8 cellular contexts compared by ENCODE assay signal in genomic region chr1:41242645-41243171, GRCh38. TPM values are rescaled to one million over a fixed set of nuclear protein-coding genes. Genes with fewer than 3 reads are reported as not detected.
DNase-seq lines count a peak whose midpoint lies in the region; ATAC-seq, FAIRE-seq and TF ChIP-seq lines count a peak whose summit lies in the region.

No MANE protein-coding gene starts in this region.

- intact Hi-C loops in body of pancreas (cut with DNase I) = no loop called here
- intact Hi-C loops in lower lobe of right lung (cut with DNase I) = no loop called here

- TF ChIP-seq CTCF in body of pancreas (IDR thresholded peaks at IDR 0.05) = no peak
- TF ChIP-seq CTCF in lower lobe of right lung (IDR thresholded peaks at IDR 0.05) = no peak

- TF ChIP-seq POLR2A in body of pancreas (IDR thresholded peaks at IDR 0.05) = no peak

- H3K4me3 ChIP-seq in body of pancreas (no peak overlapping the region), lower lobe of right lung (peak overlapping the region; percentile 79)

- H3K27me3 ChIP-seq in body of pancreas (no peaks in the 10 kb centered on the region), lower lobe of right lung (ENCODE audit: low read depth) (no peaks in the 10 kb centered on the region)

- H3K27ac ChIP-seq in body of pancreas (peak overlapping the region; percentile 86 to 97 (median 96)), lower lobe of right lung (peak overlapping the region; percentile 94)

- H3K36me3 ChIP-seq in body of pancreas (replicated peaks in 1 of 2; ENCODE audit: insufficient read depth in 1 of 2, low read depth in 2 of 2) = no peaks in the 10 kb centered on the region
- no peaks in the 10 kb centered on the region for H3K36me3 ChIP-seq in lower lobe of right lung

- no peak for ATAC-seq in body of pancreas
- peak in 1 of 2 donors; percentile 7 for ATAC-seq in lower lobe of right lung
- no peak for ATAC-seq in GM18907 (IDR thresholded peaks at IDR 0.05; ENCODE audit: unreplicated experiment)

- H3K9me3 ChIP-seq in body of pancreas (no peaks in the 10 kb centered on the region), lower lobe of right lung (no peaks in the 10 kb centered on the region)

- FAIRE-seq in urothelium cell line (lab: Jason Lieb, UNC) = peak; percentile 88

- 64 to 94% methylated on average over 10 to 16 of the region's 16 CpGs for WGBS in body of pancreas, 2 donors

- peak; percentile 21 for DNase-seq in activated T-cell treated with anti-CD3 and anti-CD28 coated beads, Interleukin-2, amount 50 U/mL, for 1 hour
- DNase-seq in activated T-cell treated with anti-CD3 and anti-CD28 coated beads for 4 hours (no peak), M059J (ENCODE audit: low read depth) (peak; percentile 46), body of pancreas (peak in 1 of 4 donors; percentile 32), lower lobe of right lung (no peak), urothelium cell line (ENCODE audit: low spot score) (no peak), NCI-H446 (lab: John Stamatoyannopoulos, UW) (no peak)

- H3K4me1 ChIP-seq in body of pancreas = peaks cover 48% of the 10 kb centered on the region
- peaks cover 40% of the 10 kb centered on the region for H3K4me1 ChIP-seq in lower lobe of right lung

RNA-seq across cellular contexts. Expression of gene SCMH1, which starts 0.6 kb away (rescaled TPM):
- 18.8 and 28.8 TPM in 2 replicates for total RNA-seq in M059J (2014; rRNA removed; shearing (Covaris generic))
- total RNA-seq in body of pancreas (10 to 100 TPM; 25.4 to 33.3 TPM), lower lobe of right lung (30.0 TPM)

Comparison
In these comparisons a context has a peak if more than half of its experiments do, and no peak if none do; other contexts are left out.
1. DNase-seq: peak in activated T-cell treated with anti-CD3 and anti-CD28 coated beads, Interleukin-2, amount 50 U/mL, for 1 hour (single experiment) and M059J (single experiment); none in activated T-cell treated with anti-CD3 and anti-CD28 coated beads for 4 hours (single experiment), lower lobe of right lung (single experiment), urothelium cell line (single experiment) and NCI-H446 (0 of 2).